In genomic region chr17:32498362-32498761, GRCh38 we compare ENCODE assay signal across 1 cellular context.
TF ChIP-seq lines count a peak whose summit lies in the region.

No MANE protein-coding gene starts in this region.

TF ChIP-seq in HCT116, 20 proteins besides CTCF, POLR2A, EP300 and RAD21 (continued from another document):
- TF ChIP-seq JUND (IDR thresholded peaks at IDR 0.05) (no peak), CBX3 (IDR thresholded peaks at IDR 0.05; ENCODE audit: low read depth) (no peak), SRF (IDR thresholded peaks at IDR 0.05; ENCODE audit: low read depth) (no peak), ATF3 (IDR thresholded peaks at IDR 0.05) (no peak), SP1 (IDR thresholded peaks at IDR 0.05; ENCODE audit: low read depth) (no peak), ZFX (IDR thresholded peaks at IDR 0.05) (no peak), MAX (IDR thresholded peaks at IDR 0.05) (no peak)
TF ChIP-seq in HCT116: peak in this region for 0.
